ENCODE assay signal across 24 cellular contexts in genomic region chr11:101510608-101511007, GRCh38.
"Had no signal": no experiment of that assay in that cellular context is flagged by ENCODE, and none has a peak within 500 bp of the region (broad histone marks: within the 10 kb centered on the region; RNA-seq: fewer than 3 reads in every experiment).

No MANE protein-coding gene starts in this region.

- H3K4me3 ChIP-seq: K562 had no signal

- FAIRE-seq: K562 had no signal

- DNase-seq: activated CD4-positive, alpha-beta T cell treated with anti-CD3 and anti-CD28 coated beads for 4 hours; activated CD8-positive, alpha-beta memory T cell treated with anti-CD3 and anti-CD28 coated beads, Interleukin-2, amount 50 U/mL, for 4 hours; activated CD8-positive, alpha-beta T cell treated with anti-CD3 and anti-CD28 coated beads for 36 hours; activated gamma-delta T cell treated with Interleukin-2 at 50 U/mL for 16 hours; activated naive CD4-positive, alpha-beta T cell treated with anti-CD3 and anti-CD28 coated beads, Interleukin-2, amount 10 ng/mL, durations not matched to agents 7 days and 5 days; activated naive CD8-positive, alpha-beta T cell treated with anti-CD3 and anti-CD28 coated beads for 36 hours; activated T-cell treated with anti-CD3 and anti-CD28 coated beads, Interleukin-2, amount 50 U/mL, for 72 hours; cerebellar nuclear complex; Karpas-422; MM.1S; NCI-H1092 treated with DMSO at 0.1 percent for 48 hours; NCI-H1417 treated with DMSO at 0.1 percent for 48 hours; NCI-H1694; NCI-H2029 treated with DMSO at 0.1 percent for 48 hours; NCI-H510A treated with DMSO at 0.1 percent for 48 hours; NCI-H69; NK-92 treated with Interleukin-12 subunit alpha and Interleukin-12 subunit beta, amount 100 ng/mL, for 24 hours; SIG-M5; T-cell; T-helper 2 cell; T1000 had no signal

- H3K36me3 Mint-ChIP-seq: activated naive CD4-positive, alpha-beta T cell treated with anti-CD3 and anti-CD28 coated beads, Interleukin-2, amount 10 ng/mL, durations not matched to agents 7 days and 5 days; activated naive CD8-positive, alpha-beta T cell treated with anti-CD3 and anti-CD28 coated beads for 36 hours; T-cell had no signal

- H3K27ac Mint-ChIP-seq: activated CD8-positive, alpha-beta T cell treated with anti-CD3 and anti-CD28 coated beads for 36 hours; activated naive CD4-positive, alpha-beta T cell treated with anti-CD3 and anti-CD28 coated beads, Interleukin-2, amount 10 ng/mL, durations not matched to agents 7 days and 5 days; activated naive CD8-positive, alpha-beta T cell treated with anti-CD3 and anti-CD28 coated beads for 36 hours; activated T-cell treated with anti-CD3 and anti-CD28 coated beads, Interleukin-2, amount 50 U/mL, for 72 hours; activated T-helper 2 cell treated with anti-CD3 and anti-CD28 coated beads, Interferon-gamma antibody, Interleukin-2, Interleukin-4, amounts not matched to agents 10 μg/mL and 5 μg/mL and 100 μg/mL, durations not matched to agents 14 hours and 24 hours and 36 hours; T-cell had no signal

- H3K4me3 Mint-ChIP-seq: activated CD8-positive, alpha-beta T cell treated with anti-CD3 and anti-CD28 coated beads for 36 hours; activated naive CD4-positive, alpha-beta T cell treated with anti-CD3 and anti-CD28 coated beads, Interleukin-2, amount 10 ng/mL, durations not matched to agents 7 days and 5 days; activated naive CD8-positive, alpha-beta T cell treated with anti-CD3 and anti-CD28 coated beads for 36 hours; activated T-cell treated with anti-CD3 and anti-CD28 coated beads, Interleukin-2, amount 50 U/mL, for 72 hours; T-cell had no signal

- H3K27me3 Mint-ChIP-seq: activated CD8-positive, alpha-beta T cell treated with anti-CD3 and anti-CD28 coated beads for 36 hours; activated naive CD4-positive, alpha-beta T cell treated with anti-CD3 and anti-CD28 coated beads, Interleukin-2, amount 10 ng/mL, durations not matched to agents 7 days and 5 days; activated naive CD8-positive, alpha-beta T cell treated with anti-CD3 and anti-CD28 coated beads for 36 hours; T-cell had no signal

- H3K27ac ChIP-seq: VCaP had no signal

- ATAC-seq: activated CD8-positive, alpha-beta T cell treated with anti-CD3 and anti-CD28 coated beads for 36 hours; activated T-cell treated with anti-CD3 and anti-CD28 coated beads, Interleukin-2, amount 50 U/mL, for 72 hours; K562; T-cell had no signal

- H3K4me1 Mint-ChIP-seq: activated naive CD4-positive, alpha-beta T cell treated with anti-CD3 and anti-CD28 coated beads, Interleukin-2, amount 10 ng/mL, durations not matched to agents 7 days and 5 days; activated naive CD8-positive, alpha-beta T cell treated with anti-CD3 and anti-CD28 coated beads for 36 hours; T-cell had no signal

- H3K9me3 Mint-ChIP-seq: activated naive CD4-positive, alpha-beta T cell treated with anti-CD3 and anti-CD28 coated beads, Interleukin-2, amount 10 ng/mL, durations not matched to agents 7 days and 5 days; activated T-helper 2 cell treated with anti-CD3 and anti-CD28 coated beads, Interferon-gamma antibody, Interleukin-2, Interleukin-4, amounts not matched to agents 10 μg/mL and 5 μg/mL and 100 μg/mL, durations not matched to agents 14 hours and 24 hours and 36 hours had no signal
